8 cellular contexts compared by ENCODE assay signal in genomic region chr3:52537726-52538421, GRCh38. TPM values are rescaled to one million over a fixed set of nuclear protein-coding genes. Genes with fewer than 3 reads are reported as not detected.
A peak's percentile ranks its signal among the peaks of the same experiment; 100 is the strongest.
DNase-seq lines count a peak whose midpoint lies in the region; ATAC-seq, FAIRE-seq and TF ChIP-seq lines count a peak whose summit lies in the region.

No MANE protein-coding gene starts in this region.

- TF ChIP-seq CTCF in liver (IDR thresholded peaks at IDR 0.05; ENCODE audit: low read depth, low read length, missing input control) (no peak), thyroid gland (IDR thresholded peaks at IDR 0.05) (no peak)

- H3K27me3 Mint-ChIP-seq in activated naive CD8-positive, alpha-beta T cell treated with anti-CD3 and anti-CD28 coated beads, Interleukin-2, amount 10 ng/mL, durations not matched to agents 7 days and 5 days: no peaks in the 10 kb centered on the region

- TF ChIP-seq RAD21 in liver (IDR thresholded peaks at IDR 0.05): no peak

- H3K27me3 ChIP-seq in liver (ENCODE audit: control insufficient read depth in 4 of 4, insufficient read depth in 4 of 4, low read length in 3 of 4) (no peaks in the 10 kb centered on the region), thyroid gland (no peaks in the 10 kb centered on the region)

- H3K4me3 ChIP-seq in liver (ENCODE audit: low read depth in 1 of 3, low read length in 3 of 3) (peak overlapping the region; percentile 58 to 89 (median 65)), thyroid gland (replicated peaks in 1 of 3) (peak overlapping the region; percentile 49 to 68 (median 51))

- no peak for FAIRE-seq in GM12891 (lab: Jason Lieb, UNC)

- H3K27ac ChIP-seq in liver (ENCODE audit: low read depth in 1 of 2, low read length in 2 of 2) (peak overlapping the region in 1 of 2 donors; percentile 89), thyroid gland (peak overlapping the region; percentile 92 to 94 (median 93))

- WGBS in liver: 78% methylated on average over 7 of the region's 7 CpGs
- WGBS in thyroid gland, 2 donors: 70 to 73% methylated on average over 7 of the region's 7 CpGs

- no peaks in the 10 kb centered on the region for H3K9me3 Mint-ChIP-seq in activated naive CD8-positive, alpha-beta T cell treated with anti-CD3 and anti-CD28 coated beads, Interleukin-2, amount 10 ng/mL, durations not matched to agents 7 days and 5 days

- POLR2A ChIA-PET in activated naive CD8-positive, alpha-beta T cell treated with anti-CD3 and anti-CD28 coated beads, Interleukin-2, amount 10 ng/mL, durations not matched to agents 7 days and 5 days (lab: Charles Lee): no interaction called here
- POLR2A ChIA-PET in HEK293T (lab: Yijun Ruan, JAX): no interaction called here

- H3K4me1 ChIP-seq in liver (ENCODE audit: control insufficient read depth in 4 of 4, insufficient read depth in 4 of 4, low read length in 3 of 4) (peaks cover 9 to 37% (median 25%) of the 10 kb centered on the region in 4 donors), thyroid gland (peaks cover 42 to 63% of the 10 kb centered on the region in 2 donors)

- H3K9me3 ChIP-seq in liver (ENCODE audit: control insufficient read depth in 4 of 4, low read length in 3 of 4) (no peaks in the 10 kb centered on the region), thyroid gland (no peaks in the 10 kb centered on the region)

- H3K4me1 Mint-ChIP-seq in activated naive CD8-positive, alpha-beta T cell treated with anti-CD3 and anti-CD28 coated beads, Interleukin-2, amount 10 ng/mL, durations not matched to agents 7 days and 5 days: peaks cover 33% of the 10 kb centered on the region

- peak overlapping the region; percentile 92 for H3K27ac Mint-ChIP-seq in activated naive CD8-positive, alpha-beta T cell treated with anti-CD3 and anti-CD28 coated beads, Interleukin-2, amount 10 ng/mL, durations not matched to agents 7 days and 5 days

- H3K4me3 Mint-ChIP-seq in activated naive CD8-positive, alpha-beta T cell treated with anti-CD3 and anti-CD28 coated beads, Interleukin-2, amount 10 ng/mL, durations not matched to agents 7 days and 5 days: peak overlapping the region; percentile 94

- no peak overlapping the region for H3K9ac ChIP-seq in liver (ENCODE audit: low read depth in 1 of 2, low read length in 2 of 2)

- intact Hi-C loops in thyroid gland (cut with DNase I): loop anchor here (5.0 kb wide), 1 partner anchor 486 kb away; no protein-coding TSS in a partner anchor

- ATAC-seq in activated naive CD8-positive, alpha-beta T cell treated with anti-CD3 and anti-CD28 coated beads, Interleukin-2, amount 10 ng/mL, durations not matched to agents 7 days and 5 days (ENCODE audit: low read depth): no peak
- ATAC-seq in HG02759 (IDR thresholded peaks at IDR 0.05; ENCODE audit: unreplicated experiment): no peak

- CTCF ChIA-PET in HEK293T (lab: Yijun Ruan, JAX): interaction anchor here (0.5 to 1.2 kb wide), 2 partner anchors 126 to 302 kb away, joined by 3 read pairs; no protein-coding TSS in a partner anchor

- TF ChIP-seq POLR2A in thyroid gland (IDR thresholded peaks at IDR 0.05): no peak
- no peak for TF ChIP-seq POLR2A in GM12891 (IDR thresholded peaks at IDR 0.05; ENCODE audit: low read depth, low read length)

- H3K36me3 ChIP-seq in liver (ENCODE audit: control insufficient read depth in 4 of 4, insufficient read depth in 3 of 4, low read depth in 1 of 4, low read length in 3 of 4): peaks cover 2 to 6% (median 5%) of the 10 kb centered on the region in 4 donors
- H3K36me3 ChIP-seq in thyroid gland: peaks cover 0 to 3% of the 10 kb centered on the region in 2 donors

- DNase-seq in activated T-cell treated with anti-CD3 and anti-CD28 coated beads, Interleukin-2, amount 50 U/mL, for 1 hour: peak; percentile 16
- DNase-seq in activated T-cell treated with anti-CD3 and anti-CD28 coated beads for 4 hours: no peak
- no peak for DNase-seq in activated naive CD8-positive, alpha-beta T cell treated with anti-CD3 and anti-CD28 coated beads, Interleukin-2, amount 10 ng/mL, durations not matched to agents 7 days and 5 days
- no peak for DNase-seq in thyroid gland
- DNase-seq in HEK293T (ENCODE audit: extremely low spot score): no peak
- no peak for DNase-seq in GM12891 (ENCODE audit: insufficient read length, low spot score)

- peaks cover 16% of the 10 kb centered on the region for H3K36me3 Mint-ChIP-seq in activated naive CD8-positive, alpha-beta T cell treated with anti-CD3 and anti-CD28 coated beads, Interleukin-2, amount 10 ng/mL, durations not matched to agents 7 days and 5 days

TF ChIP-seq in liver, 16 proteins besides CTCF, POLR2A, EP300 and RAD21 (continues in another document):
- TF ChIP-seq NR2F2 (IDR thresholded peaks at IDR 0.05) (no peak), TAF1 (conservative IDR thresholded peaks at IDR 0.05) (no peak), FOXA2 (IDR thresholded peaks at IDR 0.05) (no peak)

TF ChIP-seq in HEK293T, 16 proteins besides CTCF, POLR2A, EP300 and RAD21:
- TF ChIP-seq TARDBP (IDR thresholded peaks at IDR 0.05) (no peak), ZNF384 (IDR thresholded peaks at IDR 0.05) (no peak), SUZ12 (IDR thresholded peaks at IDR 0.05) (no peak), HDGF (IDR thresholded peaks at IDR 0.05; ENCODE audit: borderline replicate concordance) (no peak), LEF1 (IDR thresholded peaks at IDR 0.05; ENCODE audit: borderline replicate concordance) (no peak), BHLHE40 (IDR thresholded peaks at IDR 0.05; ENCODE audit: borderline replicate concordance) (no peak), FOXA1 (IDR thresholded peaks at IDR 0.05) (no peak), NFRKB (IDR thresholded peaks at IDR 0.05) (no peak), ARNT (IDR thresholded peaks at IDR 0.05) (no peak), ELF4 (IDR thresholded peaks at IDR 0.05) (no peak), SP1 (IDR thresholded peaks at IDR 0.05) (no peak), CTBP1 (IDR thresholded peaks at IDR 0.05; ENCODE audit: borderline replicate concordance) (no peak), FOXK2 (IDR thresholded peaks at IDR 0.05) (no peak)

TF ChIP-seq in GM12891, 5 proteins besides CTCF, POLR2A, EP300 and RAD21:
- TF ChIP-seq TAF1 (IDR thresholded peaks at IDR 0.05; ENCODE audit: low read depth, low read length) (no peak), PAX5 (IDR thresholded peaks at IDR 0.05; ENCODE audit: insufficient read depth, low read length, severe bottlenecking) (no peak), POLR2AphosphoS5 (IDR thresholded peaks at IDR 0.05; ENCODE audit: low read depth, low read length) (no peak), POU2F2 (IDR thresholded peaks at IDR 0.05; ENCODE audit: low read depth, low read length) (no peak), SPI1 (IDR thresholded peaks at IDR 0.05; ENCODE audit: low read depth, low read length) (no peak)
TF ChIP-seq in GM12891: peak in this region for 0.

RNA-seq across cellular contexts. Expression of gene UQCC5, which starts 1.5 kb away (rescaled TPM):
- total RNA-seq in activated naive CD8-positive, alpha-beta T cell treated with anti-CD3 and anti-CD28 coated beads, Interleukin-2, amount 10 ng/mL, durations not matched to agents 7 days and 5 days: 10 to 100 TPM in 1 of 2 experiments, 1 to 10 TPM in 1; 8.5 to 12.8 TPM
- total RNA-seq in liver (1 to 10 TPM; 3.3 to 8.5 TPM), thyroid gland (10 to 100 TPM in 2 of 4 donors, 1 to 10 TPM in 2; 4.8 to 34.3 (median 9.4) TPM)
- 10 to 100 TPM in 1 of 2 donors, 1 to 10 TPM in 1; 5.1 to 39.9 TPM for polyA plus RNA-seq in liver
- polyA plus RNA-seq in GM12891 (2012; ENCODE audit: low read depth, missing spikeins): 78.1 TPM

RNA-seq across cellular contexts. Expression of gene NT5DC2, which starts 4.2 kb away (rescaled TPM):
- total RNA-seq in activated naive CD8-positive, alpha-beta T cell treated with anti-CD3 and anti-CD28 coated beads, Interleukin-2, amount 10 ng/mL, durations not matched to agents 7 days and 5 days: 10 to 100 TPM; 22.3 to 28.7 TPM
- total RNA-seq in liver (10 to 100 TPM in 1 of 2 donors, 1 to 10 TPM in 1; 2.8 to 20.9 TPM), thyroid gland (10 to 100 TPM; 40.5 to 55.1 (median 45.0) TPM)
- 1 to 10 TPM; 3.0 to 3.2 TPM for polyA plus RNA-seq in liver
- 36.9 TPM for polyA plus RNA-seq in GM12891 (2012; ENCODE audit: low read depth, missing spikeins)

RNA-seq across cellular contexts. Expression of gene STAB1, which starts 42.7 kb away (rescaled TPM):
- total RNA-seq in activated naive CD8-positive, alpha-beta T cell treated with anti-CD3 and anti-CD28 coated beads, Interleukin-2, amount 10 ng/mL, durations not matched to agents 7 days and 5 days: 10 to 100 TPM; 10.5 to 13.0 TPM
- total RNA-seq in liver: 100 to 1,000 TPM in 1 of 2 donors, 10 to 100 TPM in 1; 43.0 to 198 TPM
- 10 to 100 TPM; 42.0 to 99.9 TPM for polyA plus RNA-seq in liver
- total RNA-seq in thyroid gland: 100 to 1,000 TPM in 1 of 4 donors, 10 to 100 TPM in 3; 31.8 to 100 (median 67.4) TPM
- polyA plus RNA-seq in GM12891 (2012; ENCODE audit: low read depth, missing spikeins): 0.08 TPM
